ENCODE assay signal across 8 cellular contexts in the genomic region with DNA sequence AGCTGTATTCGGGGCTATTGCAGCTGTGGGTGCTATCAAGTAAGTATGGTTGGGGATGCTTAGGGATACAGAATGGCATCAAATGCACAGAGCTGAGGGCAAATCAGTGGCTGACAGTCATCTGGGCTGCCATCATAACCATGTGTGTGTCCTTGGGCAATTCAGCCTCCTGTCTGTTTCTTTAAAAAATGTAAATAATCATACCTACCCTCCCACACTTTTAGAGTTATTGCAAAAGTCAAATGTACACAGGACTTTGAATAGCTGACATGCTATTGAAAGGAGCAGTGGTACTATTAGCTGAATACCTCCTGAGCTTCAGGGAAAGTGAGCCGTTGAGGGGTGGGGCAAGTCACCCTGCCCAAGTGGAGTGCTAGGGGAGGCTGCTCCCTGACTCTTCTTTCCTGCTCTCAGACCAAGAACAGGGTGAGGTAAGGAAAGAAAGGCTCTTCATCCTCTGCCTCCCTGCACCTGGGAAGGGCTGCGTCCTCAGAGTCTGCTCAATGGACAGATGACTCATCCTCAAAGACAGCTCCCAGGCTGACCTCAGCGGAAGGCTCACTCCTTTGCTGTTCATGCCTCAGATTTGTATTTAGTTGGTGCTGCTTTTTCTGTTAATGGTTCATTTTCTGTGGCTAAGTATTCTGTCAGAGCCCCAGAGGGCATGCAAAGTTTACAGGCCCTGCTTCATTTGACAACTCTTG. TPM values are rescaled to one million over a fixed set of nuclear protein-coding genes. Genes with fewer than 3 reads are reported as not detected.
DNase-seq lines count a peak whose midpoint lies in the region; ATAC-seq and TF ChIP-seq lines count a peak whose summit lies in the region.

No MANE protein-coding gene starts in this region.

- H2AFZ ChIP-seq in IMR-90 (replicated peaks; ENCODE audit: low read length, poor library complexity): peak overlapping the region; percentile 47
- no peak overlapping the region for H2AFZ ChIP-seq in OCI-LY7 (ENCODE audit: low read length)

- no peaks in the 10 kb centered on the region for H3K9me2 ChIP-seq in OCI-LY7 (ENCODE audit: insufficient read depth, low read length)

- DNase-seq in NK-92 treated with Interleukin-12 subunit alpha and Interleukin-12 subunit beta, amount 100 ng/mL, for 24 hours (lab: John Stamatoyannopoulos, UW): peak; percentile 2
- DNase-seq in NK-92 (lab: John Stamatoyannopoulos, UW; ENCODE audit: unreplicated experiment): no peak
- peak; percentile 91 for DNase-seq in IMR-90
- DNase-seq in upper lobe of right lung: no peak
- no peak for DNase-seq in OCI-LY7 (ENCODE audit: low spot score)
- DNase-seq in mucosa of gallbladder (ENCODE audit: low spot score): no peak
- no peak for DNase-seq in stimulated activated naive CD4-positive, alpha-beta T cell treated with Interleukin-2 at 50 U/mL for 16 hours (lab: John Stamatoyannopoulos, UW)

- CTCF ChIA-PET in IMR-90 (lab: Yijun Ruan, JAX) (interaction anchor here (0.6 to 1.1 kb wide), 3 partner anchors 9 to 77 kb away, joined by 3 to 4 read pairs (median 4); no protein-coding TSS in a partner anchor), OCI-LY7 (lab: Charles Lee; ENCODE audit: unreplicated experiment) (no interaction called here)

- in situ Hi-C loops in IMR-90 (cut with MboI; ENCODE audit: low sequenced_read_pairs): no loop called here

- H3K9me3 ChIP-seq in IMR-90 (ENCODE audit: control insufficient read depth, insufficient read depth, low read length) (no peaks in the 10 kb centered on the region), upper lobe of right lung (no peaks in the 10 kb centered on the region), OCI-LY7 (ENCODE audit: low read length) (no peaks in the 10 kb centered on the region)

- H3K18ac ChIP-seq in IMR-90 (ENCODE audit: low read depth, low read length): peak overlapping the region; percentile 16; the same call in 1 of the 2 replicates

- no peak overlapping the region for H3K9ac ChIP-seq in IMR-90 (ENCODE audit: low read depth, low read length)

- dilution Hi-C loops in IMR-90 (cut with HindIII; ENCODE audit: low sequenced_read_pairs, unreplicated experiment): no loop called here

- no peak overlapping the region for H3K4me3 ChIP-seq in IMR-90 (ENCODE audit: insufficient read depth, low read depth, low read length)
- no peak overlapping the region for H3K4me3 ChIP-seq in upper lobe of right lung
- no peak overlapping the region for H3K4me3 ChIP-seq in OCI-LY7 (ENCODE audit: low read depth, low read length, poor library complexity, severe bottlenecking)

- H3K36me3 ChIP-seq in IMR-90 (ENCODE audit: control insufficient read depth, insufficient read depth, low read length) (no peaks in the 10 kb centered on the region), upper lobe of right lung (no peaks in the 10 kb centered on the region), OCI-LY7 (ENCODE audit: insufficient read depth, low read length) (no peaks in the 10 kb centered on the region)

- POLR2A ChIA-PET in IMR-90 (lab: Charles Lee; ENCODE audit: unreplicated experiment): interaction anchor here (0.5 to 0.8 kb wide), 2 partner anchors 9 to 70 kb away, joined by 3 to 4 read pairs; no protein-coding TSS in a partner anchor
- POLR2A ChIA-PET in OCI-LY7 (lab: Charles Lee): interaction anchor here (0.7 to 1.5 kb wide), 2 partner anchors 8 to 9 kb away, joined by 3 to 6 read pairs; no protein-coding TSS in a partner anchor

- peak overlapping the region; percentile 39; the same call in 1 of the 2 replicates for H3K23ac ChIP-seq in IMR-90 (ENCODE audit: low read depth, low read length)

- H3K4me2 ChIP-seq in IMR-90 (ENCODE audit: low read depth, low read length): peak overlapping the region; percentile 26; the same call in 1 of the 2 replicates
- no peak overlapping the region for H3K4me2 ChIP-seq in OCI-LY7 (ENCODE audit: low read length)

- H2AK9ac ChIP-seq in IMR-90 (replicated peaks; ENCODE audit: low read depth, low read length, poor library complexity): peak overlapping the region; percentile 32

- H4K20me1 ChIP-seq in IMR-90 (ENCODE audit: insufficient read depth, low read length) (no peaks in the 10 kb centered on the region), OCI-LY7 (ENCODE audit: insufficient read depth, low read length) (no peaks in the 10 kb centered on the region)

- peak overlapping the region; percentile 79; the same call in 2 of the 3 replicates for H2BK15ac ChIP-seq in IMR-90 (ENCODE audit: low read depth, low read length)

- peak overlapping the region; percentile 12; the same call in 1 of the 2 replicates for H4K91ac ChIP-seq in IMR-90 (ENCODE audit: insufficient read depth, low read depth, low read length)

- no TSS peak for BruUV-seq in IMR-90 (replicated peaks; lab: Mats Ljungman, UMichigan)
- BruUV-seq in OCI-LY7 (replicated peaks; lab: Mats Ljungman, UMichigan): no TSS peak

- H3K79me1 ChIP-seq in IMR-90 (ENCODE audit: low read depth in 1 of 2, low read length in 2 of 2): no peaks in the 10 kb centered on the region; a peak in 1 of 4 replicates

- H3K27me3 ChIP-seq in IMR-90 (ENCODE audit: control insufficient read depth, insufficient read depth, low read length) (no peaks in the 10 kb centered on the region), upper lobe of right lung (no peaks in the 10 kb centered on the region)

- TF ChIP-seq CTCF in IMR-90 (conservative IDR thresholded peaks at IDR 0.05; ENCODE audit: low read depth, low read length) (no peak), upper lobe of right lung (IDR thresholded peaks at IDR 0.05) (no peak), OCI-LY7 (conservative IDR thresholded peaks at IDR 0.05; ENCODE audit: low read length) (no peak)

- H3K56ac ChIP-seq in IMR-90 (ENCODE audit: extremely low read depth, insufficient read depth, low read length): no peak overlapping the region

- peak overlapping the region; percentile 59 for H2BK20ac ChIP-seq in IMR-90 (ENCODE audit: low read depth, low read length)

- no peak for TF ChIP-seq RAD21 in IMR-90 (IDR thresholded peaks at IDR 0.05; ENCODE audit: low read length)

- no peak overlapping the region; the same call in 1 of the 2 replicates for H3K27ac ChIP-seq in IMR-90 (ENCODE audit: insufficient read depth, low read length)
- H3K27ac ChIP-seq in upper lobe of right lung: no peak overlapping the region
- no peak overlapping the region for H3K27ac ChIP-seq in OCI-LY7 (ENCODE audit: low read depth, low read length, poor library complexity, severe bottlenecking)

- no peak overlapping the region for H4K5ac ChIP-seq in IMR-90 (ENCODE audit: low read depth, low read length)

- H3K9me1 ChIP-seq in IMR-90 (ENCODE audit: insufficient read depth, low read length): peaks cover 14% of the 10 kb centered on the region

- H2BK120ac ChIP-seq in IMR-90 (ENCODE audit: low read depth, low read length): peak overlapping the region; percentile 60

- H4K8ac ChIP-seq in IMR-90 (ENCODE audit: low read depth in 2 of 2, low read length in 2 of 2): peak overlapping the region in 1 of 2 experiments; percentile 32; a peak in 2 of 4 replicates

- H2AK5ac ChIP-seq in IMR-90 (ENCODE audit: low read depth, low read length): peak overlapping the region; percentile 65; the same call in 1 of the 2 replicates

- H3K4ac ChIP-seq in IMR-90 (ENCODE audit: low read depth, low read length): peak overlapping the region; percentile 43

- ATAC-seq in IMR-90 (ENCODE audit: low read depth): peak; percentile 93
- peak; percentile 97 for ATAC-seq in esophagus mucosa
- peak; percentile 77 for ATAC-seq in upper lobe of right lung

- intact Hi-C loops in IMR-90 (cut with micrococcal nuclease) (no loop called here), upper lobe of right lung (cut with DNase I) (no loop called here), OCI-LY7 (cut with micrococcal nuclease; ENCODE audit: unreplicated experiment) (no loop called here)

- no CpG with 5 or more reads among the region's 4 CpGs for WGBS in IMR-90 (ENCODE audit: extremely low coverage in 2 of 2, insufficient read length in 1 of 2), 2 experiments

- TF ChIP-seq POLR2A in IMR-90 (IDR thresholded peaks at IDR 0.05; ENCODE audit: low read depth, low read length): no peak

- peak overlapping the region; percentile 50 for H2BK5ac ChIP-seq in IMR-90 (ENCODE audit: low read depth, low read length, poor library complexity, severe bottlenecking)

- H3K4me1 ChIP-seq in IMR-90 (ENCODE audit: control insufficient read depth, insufficient read depth, low read length) (peaks cover 14% of the 10 kb centered on the region), upper lobe of right lung (no peaks in the 10 kb centered on the region), OCI-LY7 (ENCODE audit: insufficient read depth, low read length, poor library complexity, severe bottlenecking) (no peaks in the 10 kb centered on the region)

- H3K79me2 ChIP-seq in OCI-LY7 (ENCODE audit: insufficient read depth, low read depth, low read length): no peaks in the 10 kb centered on the region

- peak overlapping the region; percentile 44 for H3K14ac ChIP-seq in IMR-90 (replicated peaks; ENCODE audit: low read depth, low read length)

TF ChIP-seq in IMR-90, 13 proteins besides CTCF, POLR2A, EP300 and RAD21:
- TF ChIP-seq BHLHE40 (IDR thresholded peaks at IDR 0.05; ENCODE audit: low read depth, low read length) (peak; percentile 33; the same call in 1 of the 2 replicates), MAZ (IDR thresholded peaks at IDR 0.05; ENCODE audit: borderline replicate concordance, low read depth, low read length) (no peak), FOS (IDR thresholded peaks at IDR 0.05; ENCODE audit: low read depth, low read length) (peak; percentile 92), SMC3 (IDR thresholded peaks at IDR 0.05; ENCODE audit: low read depth, low read length) (no peak), MXI1 (IDR thresholded peaks at IDR 0.05; ENCODE audit: borderline replicate concordance, low read depth, low read length) (no peak), MAFK (IDR thresholded peaks at IDR 0.05; ENCODE audit: low read depth, low read length) (peak; percentile 23; the same call in 1 of the 2 replicates), NFE2L2 (IDR thresholded peaks at IDR 0.05; ENCODE audit: low read depth, low read length) (no peak)
- TF ChIP-seq, protein P1, sequence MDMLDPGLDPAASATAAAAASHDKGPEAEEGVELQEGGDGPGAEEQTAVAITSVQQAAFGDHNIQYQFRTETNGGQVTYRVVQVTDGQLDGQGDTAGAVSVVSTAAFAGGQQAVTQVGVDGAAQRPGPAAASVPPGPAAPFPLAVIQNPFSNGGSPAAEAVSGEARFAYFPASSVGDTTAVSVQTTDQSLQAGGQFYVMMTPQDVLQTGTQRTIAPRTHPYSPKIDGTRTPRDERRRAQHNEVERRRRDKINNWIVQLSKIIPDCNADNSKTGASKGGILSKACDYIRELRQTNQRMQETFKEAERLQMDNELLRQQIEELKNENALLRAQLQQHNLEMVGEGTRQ (IDR thresholded peaks at IDR 0.05; ENCODE audit: low read depth, low read length): no peak

RNA-seq across cellular contexts. Expression of gene BZW1, which starts 54.9 kb away (rescaled TPM):
- total RNA-seq in IMR-90 (2012; rRNA removed) (268 and 323 TPM in 2 replicates), esophagus mucosa (268 TPM), upper lobe of right lung (158 TPM), OCI-LY7 (2022) (171 and 183 TPM in 2 replicates), mucosa of gallbladder (158 TPM)
- 187 and 204 TPM in 2 replicates for polyA plus RNA-seq in IMR-90 (2012; rRNA removed)
- 31.6 and 185 TPM in 2 replicates for polyA plus RNA-seq in IMR-90 (2012; cell fraction: cytosol; rRNA removed)
- polyA plus RNA-seq in IMR-90 (2012; cell fraction: nucleus; rRNA removed; ENCODE audit: low replicate concordance): 11.5 and 146 TPM in 2 replicates
- total RNA-seq in OCI-LY7 (2014; rRNA removed; shearing (Covaris generic)): 177 and 180 TPM in 2 replicates

Comparison
In these comparisons a context has a peak if more than half of its experiments do, and no peak if none do; other contexts are left out.
1. DNase-seq: peak in NK-92 treated with Interleukin-12 subunit alpha and Interleukin-12 subunit beta, amount 100 ng/mL, for 24 hours (single experiment) and IMR-90 (single experiment); none in NK-92 (single experiment), upper lobe of right lung (single experiment), OCI-LY7 (single experiment), mucosa of gallbladder (single experiment) and stimulated activated naive CD4-positive, alpha-beta T cell treated with Interleukin-2 at 50 U/mL for 16 hours (single experiment).
2. Peak in every context shown above with its lines, with median percentiles within 50 percentile points of each other: ATAC-seq.